ENCODE assay signal across 8 cellular contexts in the genomic region with DNA sequence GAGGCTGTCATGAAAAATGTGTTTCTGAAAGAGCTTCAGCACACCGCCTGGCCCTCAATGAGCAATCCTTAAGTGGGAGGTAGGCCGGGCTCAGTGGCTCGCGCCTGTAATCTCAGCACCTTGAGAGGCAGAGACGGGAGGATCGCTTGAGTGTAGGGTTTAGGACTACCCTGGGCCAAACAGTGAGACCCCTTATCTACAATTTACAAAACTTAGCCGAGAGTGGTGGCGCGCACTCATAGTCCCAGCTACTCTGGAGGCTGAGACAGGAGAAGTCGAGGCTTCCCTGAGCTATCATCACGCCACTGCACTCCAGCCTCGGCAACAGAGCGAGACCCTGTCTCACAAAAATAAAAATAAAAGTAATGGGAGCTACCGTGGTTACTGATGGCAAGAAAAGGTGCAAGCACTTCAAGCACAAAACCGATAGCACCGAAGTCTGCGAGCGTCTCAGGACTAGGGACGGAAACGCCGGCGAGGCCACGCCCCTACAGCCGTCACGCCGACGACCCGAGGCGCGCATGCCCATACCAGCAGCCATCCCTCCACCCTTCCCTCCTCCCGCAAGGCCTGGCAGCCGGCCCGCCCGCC. TPM values are rescaled to one million over a fixed set of nuclear protein-coding genes. Genes with fewer than 3 reads are reported as not detected.
DNase-seq lines count a peak whose midpoint lies in the region; ATAC-seq and TF ChIP-seq lines count a peak whose summit lies in the region.

No MANE protein-coding gene starts in this region.

- TF ChIP-seq CTCF in PC-9 (conservative IDR thresholded peaks at IDR 0.05) = no peak
- TF ChIP-seq CTCF in esophagus squamous epithelium (IDR thresholded peaks at IDR 0.05) = no peak

- H3K4me1 ChIP-seq in PC-9 (replicated peaks; ENCODE audit: insufficient read depth) = peaks cover 17% of the 10 kb centered on the region; the same call in 1 of the 2 replicates
- H3K4me1 ChIP-seq in esophagus squamous epithelium = peaks cover 14 to 32% (median 15%) of the 10 kb centered on the region in 3 donors

- H3K9me3 ChIP-seq in PC-9 (ENCODE audit: insufficient read depth, low read depth) (no peaks in the 10 kb centered on the region; the same call in 1 of the 2 replicates), esophagus squamous epithelium (no peaks in the 10 kb centered on the region)

- intact Hi-C loops in PC-9 (cut with micrococcal nuclease; ENCODE audit: unreplicated experiment) = loop anchor here (1.0 to 2.0 kb wide), 3 partner anchors 65 to 560 kb away; a partner anchor contains a TSS
- intact Hi-C loops in esophagus squamous epithelium (cut with DNase I) = no loop called here

- H3F3A ChIP-seq in PC-9 (ENCODE audit: insufficient read depth, low read depth) = peaks cover 20% of the 10 kb centered on the region; the same call in 1 of the 2 replicates

- peak; percentile 58 for DNase-seq in DMS114 treated with DMSO at 0.1 percent for 48 hours (lab: John Stamatoyannopoulos, UW; ENCODE audit: unreplicated experiment)
- peak; percentile 91 for DNase-seq in HuH-7 (ENCODE audit: low spot score)
- DNase-seq in PC-9 = peak in 1 of 2 experiments; percentile 86
- DNase-seq in activated T-cell treated with anti-CD3 and anti-CD28 coated beads, Interleukin-2, amount 50 U/mL, for 48 hours = peak; percentile 88 to 93
- peak; percentile 41 for DNase-seq in esophagus squamous epithelium (lab: John Stamatoyannopoulos, UW)
- peak; percentile 77 for DNase-seq in myocyte (ENCODE audit: low read depth)
- DNase-seq in stimulated activated CD8-positive, alpha-beta memory T cell treated with anti-CD3 and anti-CD28 coated beads, Interleukin-7, amount 100 ng/mL, for 4 hours (ENCODE audit: low read depth in 2 of 2) = peak; percentile 86 to 89

- peak overlapping the region; percentile 84 for H2AFZ ChIP-seq in PC-9

- H3K27ac ChIP-seq in PC-9 (no peak overlapping the region), esophagus squamous epithelium (peak overlapping the region; percentile 95 to 99 (median 99))

- H4K20me1 ChIP-seq in PC-9 (ENCODE audit: insufficient read depth) = peaks cover 41% of the 10 kb centered on the region

- peaks cover 35% of the 10 kb centered on the region for H3K79me2 ChIP-seq in PC-9 (ENCODE audit: low read depth)

- no peaks in the 10 kb centered on the region for H3K9me2 ChIP-seq in PC-9 (ENCODE audit: insufficient read depth)

- peak overlapping the region; percentile 87 for H3K4me2 ChIP-seq in PC-9

- POLR2A ChIA-PET in PC-9 (lab: Charles Lee; ENCODE audit: unreplicated experiment) = interaction anchor here (0.7 kb wide), 1 partner anchor 1951 kb away, joined by 5 read pairs; a partner anchor contains a TSS

- BruUV-seq in PC-9 (replicated peaks; lab: Mats Ljungman, UMichigan) = TSS peak; percentile 32

- CTCF ChIA-PET in PC-9 (lab: Charles Lee) = interaction anchor here (0.6 to 1.0 kb wide), 3 partner anchors 64 to 834 kb away, joined by 3 to 7 read pairs (median 4); no protein-coding TSS in a partner anchor

- peak in 1 of 4 donors; percentile 4 for TF ChIP-seq POLR2A in esophagus squamous epithelium (IDR thresholded peaks at IDR 0.05)

- WGBS in esophagus squamous epithelium, 2 donors = 0% methylated on average over 27 to 30 of the region's 34 CpGs

- ATAC-seq in GM21529 (IDR thresholded peaks at IDR 0.05; ENCODE audit: unreplicated experiment) = peak; percentile 87

- H3K36me3 ChIP-seq in PC-9 (ENCODE audit: low read depth) = peaks cover 25% of the 10 kb centered on the region
- H3K36me3 ChIP-seq in esophagus squamous epithelium = peaks cover 6 to 30% (median 26%) of the 10 kb centered on the region in 3 donors

- H3K4me3 ChIP-seq in PC-9 (peak overlapping the region; percentile 89), esophagus squamous epithelium (peak overlapping the region; percentile 94 to 99 (median 96))

- no peaks in the 10 kb centered on the region for H3K27me3 ChIP-seq in PC-9 (ENCODE audit: insufficient read depth, low read depth)
- no peaks in the 10 kb centered on the region for H3K27me3 ChIP-seq in esophagus squamous epithelium

RNA-seq across cellular contexts. Expression of a gene that starts 0.6 kb away (rescaled TPM):
- 35.0 and 36.0 TPM in 2 replicates for total RNA-seq in PC-9 (2021)
- 10 to 100 TPM; 26.5 to 58.0 (median 44.1) TPM for total RNA-seq in esophagus squamous epithelium
- total RNA-seq in myocyte = 41.0 and 50.5 TPM in 2 replicates
- polyA plus RNA-seq in myocyte (2012) = 12.6 TPM

RNA-seq across cellular contexts. Expression of a gene that starts 22.8 kb away (rescaled TPM):
- 1.1 and 2.4 TPM in 2 replicates for total RNA-seq in PC-9 (2021)
- 1 to 10 TPM in 3 of 4 donors, under 1 TPM in 1; 0.57 to 8.6 (median 3.8) TPM for total RNA-seq in esophagus squamous epithelium
- not detected in 2 replicates for total RNA-seq in myocyte
- 0.16 TPM for polyA plus RNA-seq in myocyte (2012)

RNA-seq across cellular contexts. Expression of a gene that starts 43.5 kb away (rescaled TPM):
- total RNA-seq in PC-9 (2021) = not detected in 2 replicates
- total RNA-seq in esophagus squamous epithelium = 1 to 10 TPM in 1 of 4 donors, under 1 TPM in 2, not detected in 1; 0.13 to 1.3 (median 0.76) TPM
- total RNA-seq in myocyte = not detected in 2 replicates
- not detected for polyA plus RNA-seq in myocyte (2012)
